Comparison of ENCODE assay signal across 8 cellular contexts in genomic region chr1:201114245-201115131, GRCh38. TPM values are rescaled to one million over a fixed set of nuclear protein-coding genes. Genes with fewer than 3 reads are reported as not detected.
DNase-seq lines count a peak whose midpoint lies in the region; TF ChIP-seq lines count a peak whose summit lies in the region.

No MANE protein-coding gene starts in this region.

- H3K4me1 Mint-ChIP-seq in stimulated activated naive CD8-positive, alpha-beta T cell treated with anti-CD3 and anti-CD28 coated beads, Interleukin-15, Interleukin-2, amounts not matched to agents 100 ng/mL and 50 ng/mL, for 24 hours (ENCODE audit: low read depth) = peaks cover 7% of the 10 kb centered on the region

- peak overlapping the region; percentile 59 for H3K27ac ChIP-seq in neural cell (ENCODE audit: low read length)

- H3F3A ChIP-seq in neural cell (ENCODE audit: insufficient read depth, low read length, poor library complexity, severe bottlenecking) = no peaks in the 10 kb centered on the region

- TF ChIP-seq RAD21 in neural cell (conservative IDR thresholded peaks at IDR 0.05) = peak; percentile 100

- TF ChIP-seq CTCF in fibroblast of villous mesenchyme (IDR thresholded peaks at IDR 0.05; ENCODE audit: insufficient read depth, low read depth, low read length) (peak; percentile 89), neural cell (IDR thresholded peaks at IDR 0.05; ENCODE audit: poor library complexity, severe bottlenecking) (peak; percentile 98)

- H3K27ac Mint-ChIP-seq in stimulated activated naive CD8-positive, alpha-beta T cell treated with anti-CD3 and anti-CD28 coated beads, Interleukin-15, Interleukin-2, amounts not matched to agents 100 ng/mL and 50 ng/mL, for 24 hours = peak overlapping the region; percentile 71

- H3K4me3 ChIP-seq in fibroblast of villous mesenchyme (ENCODE audit: low read depth, low read length) (peak overlapping the region; percentile 66), neural cell (ENCODE audit: low read length) (peak overlapping the region; percentile 79)

- H3K4me2 ChIP-seq in neural cell (ENCODE audit: low read length) = peak overlapping the region; percentile 14

- H3K9ac ChIP-seq in neural cell (ENCODE audit: low read length) = peak overlapping the region; percentile 77

- H4K20me1 ChIP-seq in neural cell (ENCODE audit: insufficient read depth) = no peaks in the 10 kb centered on the region

- H3K36me3 Mint-ChIP-seq in stimulated activated naive CD8-positive, alpha-beta T cell treated with anti-CD3 and anti-CD28 coated beads, Interleukin-15, Interleukin-2, amounts not matched to agents 100 ng/mL and 50 ng/mL, for 24 hours (ENCODE audit: low read depth) = no peaks in the 10 kb centered on the region

- peak overlapping the region; percentile 88 for H2AFZ ChIP-seq in neural cell (ENCODE audit: low read depth, low read length)

- H3K79me2 ChIP-seq in neural cell (replicated peaks; ENCODE audit: insufficient read depth, low read length) = no peaks in the 10 kb centered on the region

- H3K27me3 Mint-ChIP-seq in stimulated activated naive CD8-positive, alpha-beta T cell treated with anti-CD3 and anti-CD28 coated beads, Interleukin-15, Interleukin-2, amounts not matched to agents 100 ng/mL and 50 ng/mL, for 24 hours = no peaks in the 10 kb centered on the region

- DNase-seq in DMS79 (lab: John Stamatoyannopoulos, UW) (peak; percentile 96), GOT3 (lab: John Stamatoyannopoulos, UW) (peak; percentile 100), LoVo (ENCODE audit: low spot score) (peak; percentile 93), SHP77 (lab: John Stamatoyannopoulos, UW) (peak; percentile 86 to 92), fibroblast of villous mesenchyme (ENCODE audit: low read depth) (peak; percentile 88)
- DNase-seq in activated effector memory CD4-positive, alpha-beta T cell treated with anti-CD3 and anti-CD28 coated beads, Interleukin-2, amount 50 U/mL, for 16 hours = peak; percentile 88

- H3K9me2 ChIP-seq in neural cell (ENCODE audit: insufficient read depth, low read length) = no peaks in the 10 kb centered on the region

- no peaks in the 10 kb centered on the region for H3K27me3 ChIP-seq in neural cell (ENCODE audit: insufficient read depth, low read depth, low read length)

- no peak for TF ChIP-seq EP300 in neural cell (conservative IDR thresholded peaks at IDR 0.05; ENCODE audit: poor library complexity, severe bottlenecking)

- peak overlapping the region; percentile 83 for H3K4me3 Mint-ChIP-seq in stimulated activated naive CD8-positive, alpha-beta T cell treated with anti-CD3 and anti-CD28 coated beads, Interleukin-15, Interleukin-2, amounts not matched to agents 100 ng/mL and 50 ng/mL, for 24 hours

- no peaks in the 10 kb centered on the region for H3K36me3 ChIP-seq in neural cell (ENCODE audit: insufficient read depth, low read length)

- H3K9me3 ChIP-seq in neural cell (ENCODE audit: low read length) = no peaks in the 10 kb centered on the region

- H3K9me3 Mint-ChIP-seq in stimulated activated naive CD8-positive, alpha-beta T cell treated with anti-CD3 and anti-CD28 coated beads, Interleukin-15, Interleukin-2, amounts not matched to agents 100 ng/mL and 50 ng/mL, for 24 hours = no peaks in the 10 kb centered on the region

TF ChIP-seq in neural cell, 6 proteins besides CTCF, POLR2A, EP300 and RAD21:
- TF ChIP-seq POLR2AphosphoS5 (IDR thresholded peaks at IDR 0.05) (peak; percentile 53), EZH2 (IDR thresholded peaks at IDR 0.05; ENCODE audit: borderline replicate concordance, insufficient read depth, low read length, poor library complexity, severe bottlenecking) (no peak), TAF1 (IDR thresholded peaks at IDR 0.05; ENCODE audit: low read depth) (peak; percentile 38), SMC3 (conservative IDR thresholded peaks at IDR 0.05; ENCODE audit: poor library complexity) (peak; percentile 100), REST (IDR thresholded peaks at IDR 0.05; ENCODE audit: borderline replicate concordance) (no peak), MXI1 (conservative IDR thresholded peaks at IDR 0.05; ENCODE audit: poor library complexity, severe bottlenecking) (peak; percentile 73)

RNA-seq across cellular contexts. Expression of gene CACNA1S, which starts 2.3 kb away (rescaled TPM):
- total RNA-seq in fibroblast of villous mesenchyme = not detected in 2 replicates
- 0.05 and 0.14 TPM in 2 replicates for polyA plus RNA-seq in neural cell
- polyA minus RNA-seq in neural cell = not detected in 2 replicates

RNA-seq across cellular contexts. Expression of gene ASCL5, which starts 12.5 kb away (rescaled TPM):
- total RNA-seq in fibroblast of villous mesenchyme = not detected in 2 replicates
- 0.20 TPM in 1 of 2 replicates, not detected in the other for polyA plus RNA-seq in neural cell
- polyA minus RNA-seq in neural cell = not detected in 2 replicates

RNA-seq across cellular contexts. Expression of gene TMEM9, which starts 39.8 kb away (rescaled TPM):
- 41.2 and 52.2 TPM in 2 replicates for total RNA-seq in fibroblast of villous mesenchyme
- polyA plus RNA-seq in neural cell = 182 and 193 TPM in 2 replicates
- polyA minus RNA-seq in neural cell = 73.3 and 77.4 TPM in 2 replicates

Comparison
In these comparisons a context has a peak if more than half of its experiments do, and no peak if none do; other contexts are left out.
1. Peak in every context shown above with its lines: DNase-seq, H3K4me3 ChIP-seq and H3K27ac ChIP-seq.